Comparison of ENCODE assay signal across 11 cellular contexts in genomic region chr6:139308284-139308916, GRCh38.
A peak's percentile ranks its signal among the peaks of the same experiment; 100 is the strongest.
DNase-seq lines count a peak whose midpoint lies in the region; ATAC-seq and TF ChIP-seq lines count a peak whose summit lies in the region.
"Had no signal": no experiment of that assay in that cellular context is flagged by ENCODE, and none has a peak within 500 bp of the region (broad histone marks: within the 10 kb centered on the region; RNA-seq: fewer than 3 reads in every experiment).

No MANE protein-coding gene starts in this region.

- ATAC-seq in GM21367 (IDR thresholded peaks at IDR 0.05; ENCODE audit: unreplicated experiment) (peak; percentile 57), HG03442 (IDR thresholded peaks at IDR 0.05; ENCODE audit: unreplicated experiment) (peak; percentile 90)
- ATAC-seq: GM23338 had no signal

- DNase-seq in EH (ENCODE audit: low read depth) (peak; percentile 33), fibroblast of mammary gland (ENCODE audit: low read depth) (peak; percentile 27), COLO668 (lab: John Stamatoyannopoulos, UW; ENCODE audit: unreplicated experiment) (no peak), AG20443 (ENCODE audit: low spot score) (no peak)
- no peak for DNase-seq in effector CD8-positive, alpha-beta T cell (lab: John Stamatoyannopoulos, UW)
- no peak for DNase-seq in effector CD4-positive, alpha-beta T cell
- DNase-seq: NCI-H1092, occipital lobe had no signal

- H3K4me3 ChIP-seq in fibroblast of mammary gland (ENCODE audit: control insufficient read depth, low read depth, low read length), result no peak overlapping the region
- H3K4me3 ChIP-seq: GM23338 had no signal

- no peak for TF ChIP-seq CTCF in fibroblast of mammary gland (conservative IDR thresholded peaks at IDR 0.05; ENCODE audit: control insufficient read depth, insufficient read depth, low read depth, low read length)

Comparison
In these comparisons a context has a peak if more than half of its experiments do, and no peak if none do; other contexts are left out.
1. DNase-seq: peak in EH (single experiment) and fibroblast of mammary gland (single experiment); none in COLO668 (single experiment), AG20443 (single experiment), effector CD8-positive, alpha-beta T cell (single experiment) and effector CD4-positive, alpha-beta T cell (single experiment).